16 cellular contexts compared by ENCODE assay signal in genomic region chr15:33188654-33189257, GRCh38. TPM values are rescaled to one million over a fixed set of nuclear protein-coding genes. Genes with fewer than 3 reads are reported as not detected.
DNase-seq lines count a peak whose midpoint lies in the region; ATAC-seq and TF ChIP-seq lines count a peak whose summit lies in the region.
"Had no signal": no experiment of that assay in that cellular context is flagged by ENCODE, and none has a peak within 500 bp of the region (broad histone marks: within the 10 kb centered on the region; RNA-seq: fewer than 3 reads in every experiment).

No MANE protein-coding gene starts in this region.

- H3K27me3 ChIP-seq in gastrocnemius medialis (no peaks in the 10 kb centered on the region), spleen (replicated peaks in 1 of 7) (peaks cover 0 to 16% (median 0%) of the 10 kb centered on the region in 7 donors)

- no TSS peak for BruUV-seq in OCI-LY7 (replicated peaks; lab: Mats Ljungman, UMichigan)

- WGBS in spleen, 5 donors = 47 to 67% (median 54%) methylated on average over 5 of the region's 5 CpGs

- H3K36me3 ChIP-seq in OCI-LY7 (ENCODE audit: insufficient read depth, low read length) = no peaks in the 10 kb centered on the region
- no peaks in the 10 kb centered on the region for H3K36me3 ChIP-seq in gastrocnemius medialis
- no peaks in the 10 kb centered on the region for H3K36me3 ChIP-seq in spleen
- H3K36me3 ChIP-seq: SJSA1, thoracic aorta had no signal

- no peaks in the 10 kb centered on the region for H3K9me2 ChIP-seq in OCI-LY7 (ENCODE audit: insufficient read depth, low read length)

- no peak overlapping the region for H3K4me3 Mint-ChIP-seq in stimulated activated effector memory CD8-positive, alpha-beta T cell treated with anti-CD3 and anti-CD28 coated beads, Interleukin-12 subunit alpha, Interleukin-12 subunit beta, amount 100 ng/mL, for 72 hours

- H3K79me2 ChIP-seq in OCI-LY7 (ENCODE audit: insufficient read depth, low read depth, low read length) = no peaks in the 10 kb centered on the region
- H3K79me2 ChIP-seq: hepatocyte had no signal

- H4K20me1 ChIP-seq in OCI-LY7 (ENCODE audit: insufficient read depth, low read length) = no peaks in the 10 kb centered on the region

- peak; percentile 37 for DNase-seq in SIG-M5 treated with dmso at 0.1 percent for 504 hours (lab: John Stamatoyannopoulos, UW; ENCODE audit: unreplicated experiment)
- no peak for DNase-seq in SIG-M5 (lab: John Stamatoyannopoulos, UW)
- peak; percentile 81 for DNase-seq in OCI-LY7 (ENCODE audit: low spot score)
- DNase-seq in gastrocnemius medialis = peak; percentile 26 to 36
- no peak for DNase-seq in spleen
- DNase-seq in NCI-H2196 treated with DMSO at 0.1 percent for 48 hours (lab: John Stamatoyannopoulos, UW; ENCODE audit: unreplicated experiment) = no peak
- no peak for DNase-seq in stimulated activated effector memory CD8-positive, alpha-beta T cell treated with anti-CD3 and anti-CD28 coated beads, Interleukin-12 subunit alpha, Interleukin-12 subunit beta, amount 100 ng/mL, for 72 hours (ENCODE audit: low spot score in 2 of 2)
- DNase-seq: 8988T, activated T-cell treated with anti-CD3 and anti-CD28 coated beads for 4 hours, Caco-2, GM23248, NCI-H524 treated with DMSO at 0.1 percent for 48 hours had no signal

- H3K4me1 Mint-ChIP-seq in stimulated activated effector memory CD8-positive, alpha-beta T cell treated with anti-CD3 and anti-CD28 coated beads, Interleukin-12 subunit alpha, Interleukin-12 subunit beta, amount 100 ng/mL, for 72 hours = peaks cover 9% of the 10 kb centered on the region

- no peak for TF ChIP-seq POLR2A in gastrocnemius medialis (IDR thresholded peaks at IDR 0.05)
- TF ChIP-seq POLR2A in spleen (IDR thresholded peaks at IDR 0.05) = no peak

- H2AFZ ChIP-seq in OCI-LY7 (ENCODE audit: low read length) = peak overlapping the region; percentile 89
- H2AFZ ChIP-seq: GM23248, hepatocyte had no signal

- peak overlapping the region; percentile 77 for H3K4me2 ChIP-seq in OCI-LY7 (ENCODE audit: low read length)
- H3K4me2 ChIP-seq: hepatocyte had no signal

- H3K27ac ChIP-seq in OCI-LY7 (ENCODE audit: low read depth, low read length, poor library complexity, severe bottlenecking) = peak overlapping the region; percentile 81
- H3K27ac ChIP-seq in gastrocnemius medialis = no peak overlapping the region
- no peak overlapping the region for H3K27ac ChIP-seq in spleen
- H3K27ac ChIP-seq: GM23248, hepatocyte, SJSA1, thoracic aorta had no signal

- intact Hi-C loops in OCI-LY7 (cut with micrococcal nuclease; ENCODE audit: unreplicated experiment) (loop anchor here (5.0 kb wide), 2 partner anchors 39 to 849 kb away; partner anchors contain the start of gene AVEN), gastrocnemius medialis (cut with DNase I; ENCODE audit: low total_unique reads) (no loop called here), spleen (cut with DNase I; ENCODE audit: low total_unique reads) (no loop called here)

- ATAC-seq in HG03095 (IDR thresholded peaks at IDR 0.05; ENCODE audit: unreplicated experiment) (peak; percentile 50), gastrocnemius medialis (peak; percentile 85 to 89)
- ATAC-seq in stimulated activated effector memory CD8-positive, alpha-beta T cell treated with anti-CD3 and anti-CD28 coated beads, Interleukin-12 subunit alpha, Interleukin-12 subunit beta, amount 100 ng/mL, for 72 hours = no peak

- no peaks in the 10 kb centered on the region for H3K9me3 Mint-ChIP-seq in stimulated activated effector memory CD8-positive, alpha-beta T cell treated with anti-CD3 and anti-CD28 coated beads, Interleukin-12 subunit alpha, Interleukin-12 subunit beta, amount 100 ng/mL, for 72 hours

- H3K4me3 ChIP-seq in OCI-LY7 (ENCODE audit: low read depth, low read length, poor library complexity, severe bottlenecking) = peak overlapping the region; percentile 49
- H3K4me3 ChIP-seq in gastrocnemius medialis = no peak overlapping the region
- H3K4me3 ChIP-seq in spleen = no peak overlapping the region
- H3K4me3 ChIP-seq: GM23248, hepatocyte, SJSA1, thoracic aorta had no signal

- H3K27ac Mint-ChIP-seq in stimulated activated effector memory CD8-positive, alpha-beta T cell treated with anti-CD3 and anti-CD28 coated beads, Interleukin-12 subunit alpha, Interleukin-12 subunit beta, amount 100 ng/mL, for 72 hours = no peak overlapping the region

- CTCF ChIA-PET in OCI-LY7 (lab: Charles Lee; ENCODE audit: unreplicated experiment) = interaction anchor here (0.8 to 0.9 kb wide), 2 partner anchors 10 to 102 kb away, joined by 3 read pairs; no protein-coding TSS in a partner anchor

- in situ Hi-C loops in gastrocnemius medialis (cut with MboI; ENCODE audit: low sequenced_read_pairs in 4 of 4) = no loop called here

- H3K9me3 ChIP-seq in OCI-LY7 (ENCODE audit: low read length) (no peaks in the 10 kb centered on the region), gastrocnemius medialis (no peaks in the 10 kb centered on the region), spleen (no peaks in the 10 kb centered on the region)
- H3K9me3 ChIP-seq: Caco-2, SJSA1, thoracic aorta had no signal

- H3K36me3 Mint-ChIP-seq in stimulated activated effector memory CD8-positive, alpha-beta T cell treated with anti-CD3 and anti-CD28 coated beads, Interleukin-12 subunit alpha, Interleukin-12 subunit beta, amount 100 ng/mL, for 72 hours = no peaks in the 10 kb centered on the region

- POLR2A ChIA-PET in OCI-LY7 (lab: Charles Lee) = interaction anchor here (1.0 to 1.8 kb wide), 3 partner anchors 10 to 15 kb away, joined by 3 to 10 read pairs (median 4); no protein-coding TSS in a partner anchor

- H3K4me1 ChIP-seq in OCI-LY7 (ENCODE audit: insufficient read depth, low read length, poor library complexity, severe bottlenecking) (peaks cover 46% of the 10 kb centered on the region), gastrocnemius medialis (peaks cover 0 to 12% of the 10 kb centered on the region in 2 donors), spleen (peaks cover 0 to 6% (median 0%) of the 10 kb centered on the region in 6 donors)
- H3K4me1 ChIP-seq: Caco-2, SJSA1 had no signal

- TF ChIP-seq CTCF in OCI-LY7 (conservative IDR thresholded peaks at IDR 0.05; ENCODE audit: low read length) (no peak), gastrocnemius medialis (IDR thresholded peaks at IDR 0.05 in 4 of 5, conservative IDR thresholded peaks at IDR 0.05 in 1 of 5) (no peak), spleen (IDR thresholded peaks at IDR 0.05 in 8 of 11, conservative IDR thresholded peaks at IDR 0.05 in 3 of 11) (no peak)

RNA-seq across cellular contexts. Expression of gene FMN1, which starts 5.8 kb away (rescaled TPM):
- total RNA-seq in OCI-LY7 (2014; rRNA removed; shearing (Covaris generic)) = 1.5 and 3.2 TPM in 2 replicates
- total RNA-seq in OCI-LY7 (2022) (4.2 and 5.8 TPM in 2 replicates), gastrocnemius medialis (1 to 10 TPM; 2.6 to 6.6 (median 4.2) TPM), spleen (10 to 100 TPM in 5 of 7 donors, 1 to 10 TPM in 2; 3.6 to 42.1 (median 19.6) TPM)
- polyA plus RNA-seq in spleen = under 1 TPM; 0.43 to 0.83 (median 0.71) TPM

Comparison
In these comparisons a context has a peak if more than half of its experiments do, and no peak if none do; other contexts are left out.
1. DNase-seq: peak in SIG-M5 treated with dmso at 0.1 percent for 504 hours (single experiment), OCI-LY7 (single experiment) and gastrocnemius medialis (2 of 2); none in SIG-M5 (single experiment), spleen (single experiment), NCI-H2196 treated with DMSO at 0.1 percent for 48 hours (single experiment) and stimulated activated effector memory CD8-positive, alpha-beta T cell treated with anti-CD3 and anti-CD28 coated beads, Interleukin-12 subunit alpha, Interleukin-12 subunit beta, amount 100 ng/mL, for 72 hours (0 of 2).